In the genomic region with DNA sequence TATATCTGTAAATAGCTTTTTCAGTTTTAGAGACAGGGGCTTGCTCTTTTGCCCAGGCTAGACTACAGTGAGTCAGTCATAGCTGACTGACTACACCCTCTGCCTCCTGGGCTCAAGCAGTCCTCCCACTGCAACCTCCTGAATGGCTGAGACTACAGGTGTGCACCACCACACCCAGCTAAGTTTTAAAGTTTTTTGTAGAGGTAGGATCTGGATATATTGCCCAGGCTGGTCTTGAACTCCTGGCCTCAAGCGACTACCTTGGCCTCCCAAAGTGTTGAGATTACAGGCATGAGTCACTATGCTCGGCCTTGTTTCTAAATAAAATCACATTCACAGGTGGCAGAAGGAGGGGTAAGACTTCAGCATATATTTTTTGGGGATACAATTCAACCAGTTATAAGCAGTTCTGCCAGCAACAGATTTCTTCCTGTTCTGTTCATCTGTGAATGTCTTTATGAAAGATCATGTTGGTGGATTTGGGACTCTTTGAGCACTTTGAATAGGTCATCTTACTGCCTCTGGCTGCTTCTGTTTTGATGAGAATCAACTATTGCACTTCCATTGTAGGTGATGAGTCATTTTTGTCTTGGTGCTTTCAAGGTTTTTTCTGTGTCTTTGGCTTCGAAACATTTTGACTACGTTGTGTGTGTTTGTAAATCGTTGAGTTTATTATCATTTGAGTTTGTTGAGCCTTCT, we compare ENCODE assay signal across 11 cellular contexts. TPM values are rescaled to one million over a fixed set of nuclear protein-coding genes. Genes with fewer than 3 reads are reported as not detected.
DNase-seq lines count a peak whose midpoint lies in the region; ATAC-seq and TF ChIP-seq lines count a peak whose summit lies in the region.
"Had no signal": no experiment of that assay in that cellular context is flagged by ENCODE, and none has a peak within 500 bp of the region (broad histone marks: within the 10 kb centered on the region; RNA-seq: fewer than 3 reads in every experiment).

No MANE protein-coding gene starts in this region.

- no peaks in the 10 kb centered on the region for H3K27me3 Mint-ChIP-seq in type B pancreatic cell

- ATAC-seq in GM19351 (IDR thresholded peaks at IDR 0.05; ENCODE audit: unreplicated experiment) = peak; percentile 88
- ATAC-seq in HG03025 (IDR thresholded peaks at IDR 0.05; ENCODE audit: low FRiP score, unreplicated experiment) = peak; percentile 62

- H3K27ac ChIP-seq in VCaP = 0 out of 2 replicates have a peak overlapping the region, but pooled peaks have one; percentile 41

- DNase-seq in EH (ENCODE audit: low read depth) = peak; percentile 23
- DNase-seq in HT-29 (ENCODE audit: low spot score) = no peak
- DNase-seq in NCI-H1048 (lab: John Stamatoyannopoulos, UW) = no peak
- no peak for DNase-seq in UCSD-AML1 (lab: John Stamatoyannopoulos, UW; ENCODE audit: unreplicated experiment)
- no peak for DNase-seq in type B pancreatic cell (ENCODE audit: extremely low spot score, unreplicated experiment)
- DNase-seq: amniotic stem cell, Calu3, posterior cingulate gyrus had no signal

- peaks cover 29% of the 10 kb centered on the region for H3K36me3 Mint-ChIP-seq in type B pancreatic cell

- no peak for TF ChIP-seq CTCF in VCaP (conservative IDR thresholded peaks at IDR 0.05)
- TF ChIP-seq CTCF in type B pancreatic cell (conservative IDR thresholded peaks at IDR 0.05) = no peak

- peaks cover 12% of the 10 kb centered on the region for H3K9me3 Mint-ChIP-seq in type B pancreatic cell

- H3K4me3 Mint-ChIP-seq in type B pancreatic cell = no peak overlapping the region

- H3K4me1 Mint-ChIP-seq in type B pancreatic cell (ENCODE audit: unreplicated experiment) = peaks cover 6% of the 10 kb centered on the region

- no peak overlapping the region for H3K27ac Mint-ChIP-seq in type B pancreatic cell

RNA-seq across cellular contexts. Expression of gene RBM33, which starts 15.7 kb away (rescaled TPM):
- total RNA-seq in HT-29 (2014; rRNA removed; shearing (Covaris generic)) = 36.6 and 45.2 TPM in 2 replicates
- 60.2 and 67.2 TPM in 2 replicates for total RNA-seq in type B pancreatic cell (ENCODE audit: low replicate concordance)
